19 cellular contexts compared by ENCODE assay signal in the genomic region with DNA sequence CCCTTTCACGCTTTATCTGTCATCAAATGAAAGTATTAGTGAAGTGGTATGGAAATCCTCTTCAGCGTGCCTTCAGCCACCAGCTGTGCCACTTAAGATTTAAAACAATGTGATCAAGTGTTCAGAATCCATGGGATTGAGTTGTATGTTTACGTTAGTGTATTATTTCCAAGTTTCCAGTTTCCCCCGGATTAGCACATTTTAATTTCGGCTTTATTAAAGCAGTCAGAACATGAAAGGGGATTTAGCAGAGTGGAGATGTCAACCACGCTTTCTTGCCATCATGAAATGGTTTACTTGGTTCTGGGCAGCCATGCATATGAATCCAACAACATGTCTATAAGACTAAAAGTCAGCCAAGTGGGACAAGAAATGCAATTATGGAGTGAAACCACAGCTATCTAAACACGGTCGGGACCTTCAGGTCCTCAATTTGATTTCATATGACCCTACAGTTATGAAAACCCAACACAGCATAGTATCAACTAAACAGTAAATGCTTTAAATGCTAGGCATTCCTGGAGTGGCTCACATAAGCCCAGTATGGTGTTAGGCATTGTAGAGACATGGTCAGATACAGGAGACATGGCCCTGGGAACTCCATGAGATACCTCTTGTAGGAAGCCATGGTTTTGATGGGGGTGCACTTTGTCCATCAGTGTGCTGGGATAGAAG.
DNase-seq lines count a peak whose midpoint lies in the region; ATAC-seq and TF ChIP-seq lines count a peak whose summit lies in the region.
"Had no signal": no experiment of that assay in that cellular context is flagged by ENCODE, and none has a peak within 500 bp of the region (broad histone marks: within the 10 kb centered on the region; RNA-seq: fewer than 3 reads in every experiment).

No MANE protein-coding gene starts in this region.

- H3K4me2 ChIP-seq in osteoblast (ENCODE audit: insufficient read depth, low read length) = peak overlapping the region; percentile 77

- H3K36me3 Mint-ChIP-seq in stimulated activated naive B cell treated with anti-CD40 and anti-IgM and Interleukin-4, amounts not matched to agents 10 μg/mL and 1 μg/mL and 100 μg/mL, for 72 hours = peaks cover 11 to 17% of the 10 kb centered on the region in 2 donors

- no peaks in the 10 kb centered on the region for H3K4me1 Mint-ChIP-seq in stimulated activated naive B cell treated with anti-CD40 and anti-IgM and Interleukin-4, amounts not matched to agents 10 μg/mL and 1 μg/mL and 100 μg/mL, for 72 hours
- H3K4me1 Mint-ChIP-seq: memory B cell had no signal

- TF ChIP-seq CTCF in AG09319 (IDR thresholded peaks at IDR 0.05; ENCODE audit: low read depth, low read length) (no peak), choroid plexus epithelial cell (conservative IDR thresholded peaks at IDR 0.05; ENCODE audit: low read depth, low read length) (no peak), osteoblast (IDR thresholded peaks at IDR 0.05; ENCODE audit: extremely low read depth, low read depth, low read length) (no peak)

- no peaks in the 10 kb centered on the region for H3K27me3 Mint-ChIP-seq in stimulated activated naive B cell treated with anti-CD40 and anti-IgM and Interleukin-4, amounts not matched to agents 10 μg/mL and 1 μg/mL and 100 μg/mL, for 72 hours
- H3K27me3 Mint-ChIP-seq: activated naive CD8-positive, alpha-beta T cell treated with anti-CD3 and anti-CD28 coated beads, Interleukin-2, amount 50 U/mL, for 24 hours; memory B cell; stimulated activated naive CD8-positive, alpha-beta T cell treated with anti-CD3 and anti-CD28 coated beads, Interleukin-15, amount 100 ng/mL, for 72 hours had no signal

- H3K4me3 ChIP-seq in choroid plexus epithelial cell (ENCODE audit: low read depth, low read length) (no peak overlapping the region), osteoblast (ENCODE audit: insufficient read depth, low read length) (peak overlapping the region; percentile 17)
- H3K4me3 ChIP-seq: skin epidermis had no signal

- H2AFZ ChIP-seq in osteoblast (ENCODE audit: low read length) = no peak overlapping the region

- H4K20me1 ChIP-seq in osteoblast (ENCODE audit: insufficient read depth, low read length) = no peaks in the 10 kb centered on the region

- H3K27ac ChIP-seq in osteoblast (ENCODE audit: low read depth, low read length) = peak overlapping the region; percentile 97
- H3K27ac ChIP-seq: C4-2B, HL-60 had no signal

- H3K9me3 Mint-ChIP-seq in stimulated activated naive B cell treated with anti-CD40 and anti-IgM and Interleukin-4, amounts not matched to agents 10 μg/mL and 1 μg/mL and 100 μg/mL, for 72 hours = no peaks in the 10 kb centered on the region
- H3K9me3 Mint-ChIP-seq: activated naive CD8-positive, alpha-beta T cell treated with anti-CD3 and anti-CD28 coated beads, Interleukin-2, amount 50 U/mL, for 24 hours; memory B cell; stimulated activated naive CD8-positive, alpha-beta T cell treated with anti-CD3 and anti-CD28 coated beads, Interleukin-15, amount 100 ng/mL, for 72 hours had no signal

- H3K79me2 ChIP-seq in osteoblast (ENCODE audit: insufficient read depth, low read length) = no peaks in the 10 kb centered on the region

- no peak overlapping the region for H3K4me3 Mint-ChIP-seq in stimulated activated naive B cell treated with anti-CD40 and anti-IgM and Interleukin-4, amounts not matched to agents 10 μg/mL and 1 μg/mL and 100 μg/mL, for 72 hours
- H3K4me3 Mint-ChIP-seq: activated naive CD8-positive, alpha-beta T cell treated with anti-CD3 and anti-CD28 coated beads, Interleukin-2, amount 50 U/mL, for 24 hours; memory B cell; stimulated activated naive CD8-positive, alpha-beta T cell treated with anti-CD3 and anti-CD28 coated beads, Interleukin-15, amount 100 ng/mL, for 72 hours had no signal

- ATAC-seq in GM21619 (IDR thresholded peaks at IDR 0.05; ENCODE audit: unreplicated experiment) = no peak
- no peak for ATAC-seq in stimulated activated naive B cell treated with anti-CD40 and anti-IgM and Interleukin-4, amounts not matched to agents 10 μg/mL and 1 μg/mL and 100 μg/mL, for 72 hours (replicated peaks)
- ATAC-seq in left cardiac atrium = no peak
- ATAC-seq: activated naive CD8-positive, alpha-beta T cell treated with anti-CD3 and anti-CD28 coated beads, Interleukin-2, amount 50 U/mL, for 24 hours; esophagus mucosa; stimulated activated naive CD8-positive, alpha-beta T cell treated with anti-CD3 and anti-CD28 coated beads, Interleukin-15, amount 100 ng/mL, for 72 hours had no signal

- no peak overlapping the region for H3K27ac Mint-ChIP-seq in stimulated activated naive B cell treated with anti-CD40 and anti-IgM and Interleukin-4, amounts not matched to agents 10 μg/mL and 1 μg/mL and 100 μg/mL, for 72 hours
- H3K27ac Mint-ChIP-seq: activated naive CD8-positive, alpha-beta T cell treated with anti-CD3 and anti-CD28 coated beads, Interleukin-2, amount 50 U/mL, for 24 hours; memory B cell; stimulated activated naive CD8-positive, alpha-beta T cell treated with anti-CD3 and anti-CD28 coated beads, Interleukin-15, amount 100 ng/mL, for 72 hours had no signal

- peaks cover 58% of the 10 kb centered on the region for H3K4me1 ChIP-seq in osteoblast (ENCODE audit: insufficient read depth, low read length)

- no peaks in the 10 kb centered on the region for H3K27me3 ChIP-seq in osteoblast (ENCODE audit: insufficient read depth, low read length)

- DNase-seq in AG09319 (ENCODE audit: extremely low read depth, low read depth) (peak; percentile 71), NCI-H524 (lab: John Stamatoyannopoulos, UW) (peak; percentile 49 to 85), choroid plexus epithelial cell (ENCODE audit: low read depth) (peak; percentile 71), osteoblast (ENCODE audit: insufficient read length, low spot score, missing footprints) (no peak), NCI-H1930 (lab: John Stamatoyannopoulos, UW) (no peak), left cardiac atrium (no peak)
- DNase-seq in stimulated activated naive B cell treated with anti-CD40 and anti-IgM and Interleukin-4, amounts not matched to agents 10 μg/mL and 1 μg/mL and 100 μg/mL, for 72 hours = no peak
- DNase-seq: activated CD4-positive, alpha-beta T cell treated with anti-CD3 and anti-CD28 coated beads for 4 hours; activated naive CD8-positive, alpha-beta T cell treated with anti-CD3 and anti-CD28 coated beads, Interleukin-2, amount 50 U/mL, for 24 hours; Kasumi-1; NCI-H2029; SHP77; stimulated activated naive CD8-positive, alpha-beta T cell treated with anti-CD3 and anti-CD28 coated beads, Interleukin-15, amount 100 ng/mL, for 72 hours had no signal

- H3K9me3 ChIP-seq in osteoblast (ENCODE audit: low read depth, low read length) = no peaks in the 10 kb centered on the region

- H3K36me3 ChIP-seq in osteoblast (ENCODE audit: insufficient read depth, low read length) = no peaks in the 10 kb centered on the region

- intact Hi-C loops in left cardiac atrium (cut with DNase I) = loop anchor here in 1 of 2 donors (5.0 to 10.0 kb wide), 2 partner anchors 223 to 305 kb away; a partner anchor contains a TSS

Comparison
In these comparisons a context has a peak if more than half of its experiments do, and no peak if none do; other contexts are left out.
1. DNase-seq: peak in AG09319 (single experiment), NCI-H524 (2 of 2) and choroid plexus epithelial cell (single experiment); none in osteoblast (single experiment), NCI-H1930 (0 of 2), stimulated activated naive B cell treated with anti-CD40 and anti-IgM and Interleukin-4, amounts not matched to agents 10 μg/mL and 1 μg/mL and 100 μg/mL, for 72 hours (single experiment) and left cardiac atrium (single experiment).